Comparison of ENCODE assay signal across 24 cellular contexts in the genomic region with DNA sequence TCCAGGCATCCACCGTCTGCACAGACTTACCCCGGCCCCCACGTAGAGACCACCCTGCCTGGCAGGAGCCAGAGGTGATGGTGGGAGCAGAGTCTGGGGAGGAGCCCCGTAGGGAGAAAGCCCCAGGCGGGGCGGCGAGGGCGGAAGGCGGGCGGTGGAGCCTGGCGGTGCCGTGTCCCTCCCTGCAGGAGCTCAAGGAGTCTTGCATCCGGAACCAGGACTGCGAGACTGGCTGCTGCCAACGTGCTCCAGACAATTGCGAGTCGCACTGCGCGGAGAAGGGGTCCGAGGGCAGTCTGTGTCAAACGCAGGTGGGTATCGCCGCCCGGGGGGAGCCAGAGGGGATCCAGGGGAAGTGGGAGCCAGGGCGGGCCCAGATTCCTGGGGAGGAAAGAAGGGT. TPM values are rescaled to one million over a fixed set of nuclear protein-coding genes. Genes with fewer than 3 reads are reported as not detected.
DNase-seq lines count a peak whose midpoint lies in the region; ATAC-seq and TF ChIP-seq lines count a peak whose summit lies in the region.
"Had no signal": no experiment of that assay in that cellular context is flagged by ENCODE, and none has a peak within 500 bp of the region (broad histone marks: within the 10 kb centered on the region; RNA-seq: fewer than 3 reads in every experiment).

No MANE protein-coding gene starts in this region.

- H3K9me3 ChIP-seq in BE2C (no peaks in the 10 kb centered on the region; the same call in 1 of the 2 replicates), breast epithelium (no peaks in the 10 kb centered on the region), mucosa of descending colon (no peaks in the 10 kb centered on the region)
- H3K9me3 ChIP-seq: heart left ventricle, prostate gland had no signal

- H3K4me1 ChIP-seq in BE2C (no peaks in the 10 kb centered on the region), breast epithelium (no peaks in the 10 kb centered on the region), mucosa of descending colon (ENCODE audit: low read depth) (no peaks in the 10 kb centered on the region)
- H3K4me1 ChIP-seq: prostate gland had no signal

- H3K4me3 ChIP-seq in BE2C (ENCODE audit: low read depth, low read length): peak overlapping the region; percentile 35
- peak overlapping the region in 2 of 3 donors; percentile 34 to 60 for H3K4me3 ChIP-seq in breast epithelium
- H3K4me3 ChIP-seq in mucosa of descending colon: no peak overlapping the region
- H3K4me3 ChIP-seq: cardiac muscle cell, heart left ventricle, prostate gland had no signal

- ATAC-seq in mucosa of descending colon (peak; percentile 21), HG02981 (IDR thresholded peaks at IDR 0.05; ENCODE audit: unreplicated experiment) (no peak)
- ATAC-seq: activated T-helper 17 cell treated with anti-CD3 and anti-CD28 coated beads, Interleukin-2, amount 50 U/mL, for 72 hours had no signal

- TF ChIP-seq CTCF in BE2C (IDR thresholded peaks at IDR 0.05; ENCODE audit: low read depth, low read length): no peak
- TF ChIP-seq CTCF in GM10266 (IDR thresholded peaks at IDR 0.05; ENCODE audit: control insufficient read depth, insufficient read depth, low read depth, missing control alignments): no peak
- no peak for TF ChIP-seq CTCF in breast epithelium (IDR thresholded peaks at IDR 0.05)
- TF ChIP-seq CTCF in mucosa of descending colon (IDR thresholded peaks at IDR 0.05): no peak

- intact Hi-C loops in breast epithelium (cut with DNase I; ENCODE audit: low total_unique reads): no loop called here
- intact Hi-C loops in mucosa of descending colon (cut with DNase I, micrococcal nuclease): no loop called here

- DNase-seq in BE2C (peak; percentile 28), GM10266 (ENCODE audit: extremely low spot score) (peak; percentile 19), breast epithelium (ENCODE audit: low spot score in 2 of 2) (no peak), mucosa of descending colon (no peak), NCI-H345 treated with DMSO at 0.1 percent for 48 hours (lab: John Stamatoyannopoulos, UW; ENCODE audit: unreplicated experiment) (no peak)
- DNase-seq in stimulated activated CD4-positive, alpha-beta T cell treated with anti-CD3 and anti-CD28 coated beads, Interleukin-2, amount 100 ng/mL, for 48 hours: no peak
- no peak for DNase-seq in activated CD4-positive, alpha-beta T cell treated with anti-CD3 and anti-CD28 coated beads, Interleukin-2, amount 50 U/mL, for 1 hour
- DNase-seq: activated CD4-positive, CD25-positive, alpha-beta regulatory T cell treated with anti-CD3 and anti-CD28 coated beads, Interleukin-2, amount 50 U/mL, for 72 hours; AML-193; COR-L47; heart left ventricle; IMR-90; MM.1S; NCI-H2081; OCI-M1; stimulated activated CD8-positive, alpha-beta memory T cell treated with anti-CD3 and anti-CD28 coated beads, Interleukin-4, amount 100 ng/mL, for 48 hours; substantia nigra had no signal

- H3K36me3 ChIP-seq in BE2C (no peaks in the 10 kb centered on the region), breast epithelium (no peaks in the 10 kb centered on the region), mucosa of descending colon (ENCODE audit: low read depth) (no peaks in the 10 kb centered on the region)
- H3K36me3 ChIP-seq: cardiac muscle cell, heart left ventricle, prostate gland had no signal

- H3K27ac ChIP-seq in breast epithelium: no peak overlapping the region
- H3K27ac ChIP-seq: cardiac muscle cell, heart left ventricle, prostate gland had no signal

- TF ChIP-seq POLR2A in breast epithelium (IDR thresholded peaks at IDR 0.05): no peak

- H3K27me3 ChIP-seq in BE2C (peaks cover 12% of the 10 kb centered on the region), breast epithelium (peaks cover 0 to 24% of the 10 kb centered on the region in 2 donors)

RNA-seq across cellular contexts. Expression of a gene that starts 6.0 kb away (rescaled TPM):
- polyA plus RNA-seq in BE2C (2012; ENCODE audit: insufficient read depth, insufficient read length, low read depth): not detected
- total RNA-seq in breast epithelium: 1 to 10 TPM in 1 of 3 donors, not detected in 2; 1.3 TPM
- total RNA-seq in mucosa of descending colon: not detected
- total RNA-seq: activated T-helper 17 cell treated with anti-CD3 and anti-CD28 coated beads, Interleukin-2, amount 50 U/mL, for 72 hours; cardiac muscle cell; fibroblast of lung; heart left ventricle; IMR-90; natural killer cell treated with Interleukin-12 subunit alpha and Interleukin-12 subunit beta and Interleukin-15 and Interleukin-18, amount 100 ng/mL, for 72 hours; prostate gland; SK-MEL-5 had no signal
- polyA plus RNA-seq: cardiac muscle cell, fibroblast of lung, heart left ventricle, IMR-90 had no signal

RNA-seq across cellular contexts. Expression of a gene that starts 10.3 kb away (rescaled TPM):
- polyA plus RNA-seq in BE2C (2012; ENCODE audit: insufficient read depth, insufficient read length, low read depth): not detected
- total RNA-seq in breast epithelium (not detected), mucosa of descending colon (not detected)
- total RNA-seq: cardiac muscle cell; fibroblast of lung; IMR-90; natural killer cell treated with Interleukin-12 subunit alpha and Interleukin-12 subunit beta and Interleukin-15 and Interleukin-18, amount 100 ng/mL, for 72 hours; prostate gland; SK-MEL-5 had no signal
- polyA plus RNA-seq: cardiac muscle cell, fibroblast of lung, IMR-90 had no signal

RNA-seq across cellular contexts. Expression of a gene that starts 10.4 kb away (rescaled TPM):
- not detected for polyA plus RNA-seq in BE2C (2012; ENCODE audit: insufficient read depth, insufficient read length, low read depth)
- 1 to 10 TPM in 1 of 3 donors, not detected in 2; 2.3 TPM for total RNA-seq in breast epithelium
- not detected for total RNA-seq in mucosa of descending colon
- total RNA-seq: activated T-helper 17 cell treated with anti-CD3 and anti-CD28 coated beads, Interleukin-2, amount 50 U/mL, for 72 hours; cardiac muscle cell; fibroblast of lung; heart left ventricle; IMR-90; natural killer cell treated with Interleukin-12 subunit alpha and Interleukin-12 subunit beta and Interleukin-15 and Interleukin-18, amount 100 ng/mL, for 72 hours; prostate gland; SK-MEL-5 had no signal
- polyA plus RNA-seq: fibroblast of lung, heart left ventricle, IMR-90 had no signal

RNA-seq across cellular contexts. Expression of a gene that starts 18.3 kb away (rescaled TPM):
- 0.51 TPM for polyA plus RNA-seq in BE2C (2012; ENCODE audit: insufficient read depth, insufficient read length, low read depth)
- total RNA-seq in breast epithelium (not detected), mucosa of descending colon (under 1 TPM in 1 of 3 donors, not detected in 2; 0.19 TPM)
- total RNA-seq: cardiac muscle cell; fibroblast of lung; heart left ventricle; IMR-90; natural killer cell treated with Interleukin-12 subunit alpha and Interleukin-12 subunit beta and Interleukin-15 and Interleukin-18, amount 100 ng/mL, for 72 hours; prostate gland; SK-MEL-5 had no signal
- polyA plus RNA-seq: cardiac muscle cell, fibroblast of lung, heart left ventricle, IMR-90 had no signal

RNA-seq across cellular contexts. Expression of a gene that starts 50.0 kb away (rescaled TPM):
- polyA plus RNA-seq in BE2C (2012; ENCODE audit: insufficient read depth, insufficient read length, low read depth): 3.1 TPM
- total RNA-seq in breast epithelium: 1 to 10 TPM in 1 of 3 donors, under 1 TPM in 2; 0.29 to 1.4 (median 0.33) TPM
- total RNA-seq in mucosa of descending colon: under 1 TPM; 0.31 to 0.55 (median 0.44) TPM
- total RNA-seq: natural killer cell treated with Interleukin-12 subunit alpha and Interleukin-12 subunit beta and Interleukin-15 and Interleukin-18, amount 100 ng/mL, for 72 hours; SK-MEL-5 had no signal

Comparison
In these comparisons a context has a peak if more than half of its experiments do, and no peak if none do; other contexts are left out.
1. DNase-seq: peak in BE2C (single experiment) and GM10266 (single experiment); none in breast epithelium (0 of 2), mucosa of descending colon (0 of 3), stimulated activated CD4-positive, alpha-beta T cell treated with anti-CD3 and anti-CD28 coated beads, Interleukin-2, amount 100 ng/mL, for 48 hours (0 of 2), NCI-H345 treated with DMSO at 0.1 percent for 48 hours (single experiment) and activated CD4-positive, alpha-beta T cell treated with anti-CD3 and anti-CD28 coated beads, Interleukin-2, amount 50 U/mL, for 1 hour (single experiment).